In genomic region chr6:146359123-146359522, GRCh38 we compare ENCODE assay signal across 1 cellular context.
TF ChIP-seq lines count a peak whose summit lies in the region.

No MANE protein-coding gene starts in this region.

TF ChIP-seq in K562, 482 proteins besides CTCF, POLR2A, EP300 and RAD21 (continued from another document and continues in another):
- TF ChIP-seq, protein P1, sequence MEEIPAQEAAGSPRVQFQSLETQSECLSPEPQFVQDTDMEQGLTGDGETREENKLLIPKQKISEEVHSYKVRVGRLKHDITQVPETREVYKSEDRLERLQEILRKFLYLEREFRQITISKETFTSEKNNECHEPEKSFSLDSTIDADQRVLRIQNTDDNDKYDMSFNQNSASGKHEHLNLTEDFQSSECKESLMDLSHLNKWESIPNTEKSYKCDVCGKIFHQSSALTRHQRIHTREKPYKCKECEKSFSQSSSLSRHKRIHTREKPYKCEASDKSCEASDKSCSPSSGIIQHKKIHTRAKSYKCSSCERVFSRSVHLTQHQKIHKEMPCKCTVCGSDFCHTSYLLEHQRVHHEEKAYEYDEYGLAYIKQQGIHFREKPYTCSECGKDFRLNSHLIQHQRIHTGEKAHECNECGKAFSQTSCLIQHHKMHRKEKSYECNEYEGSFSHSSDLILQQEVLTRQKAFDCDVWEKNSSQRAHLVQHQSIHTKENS (CRISPR knock-in tag; IDR thresholded peaks at IDR 0.05), result no peak
- no peak for TF ChIP-seq KLF6 (CRISPR knock-in tag; IDR thresholded peaks at IDR 0.05; ENCODE audit: borderline replicate concordance)
- no peak for TF ChIP-seq SP2 (IDR thresholded peaks at IDR 0.05; ENCODE audit: extremely low read depth, low read depth, low read length, poor library complexity, severe bottlenecking)
- TF ChIP-seq, protein P2, sequence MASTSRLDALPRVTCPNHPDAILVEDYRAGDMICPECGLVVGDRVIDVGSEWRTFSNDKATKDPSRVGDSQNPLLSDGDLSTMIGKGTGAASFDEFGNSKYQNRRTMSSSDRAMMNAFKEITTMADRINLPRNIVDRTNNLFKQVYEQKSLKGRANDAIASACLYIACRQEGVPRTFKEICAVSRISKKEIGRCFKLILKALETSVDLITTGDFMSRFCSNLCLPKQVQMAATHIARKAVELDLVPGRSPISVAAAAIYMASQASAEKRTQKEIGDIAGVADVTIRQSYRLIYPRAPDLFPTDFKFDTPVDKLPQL (IDR thresholded peaks at IDR 0.05; ENCODE audit: extremely low read depth, insufficient read length), result no peak
- TF ChIP-seq, protein P3, sequence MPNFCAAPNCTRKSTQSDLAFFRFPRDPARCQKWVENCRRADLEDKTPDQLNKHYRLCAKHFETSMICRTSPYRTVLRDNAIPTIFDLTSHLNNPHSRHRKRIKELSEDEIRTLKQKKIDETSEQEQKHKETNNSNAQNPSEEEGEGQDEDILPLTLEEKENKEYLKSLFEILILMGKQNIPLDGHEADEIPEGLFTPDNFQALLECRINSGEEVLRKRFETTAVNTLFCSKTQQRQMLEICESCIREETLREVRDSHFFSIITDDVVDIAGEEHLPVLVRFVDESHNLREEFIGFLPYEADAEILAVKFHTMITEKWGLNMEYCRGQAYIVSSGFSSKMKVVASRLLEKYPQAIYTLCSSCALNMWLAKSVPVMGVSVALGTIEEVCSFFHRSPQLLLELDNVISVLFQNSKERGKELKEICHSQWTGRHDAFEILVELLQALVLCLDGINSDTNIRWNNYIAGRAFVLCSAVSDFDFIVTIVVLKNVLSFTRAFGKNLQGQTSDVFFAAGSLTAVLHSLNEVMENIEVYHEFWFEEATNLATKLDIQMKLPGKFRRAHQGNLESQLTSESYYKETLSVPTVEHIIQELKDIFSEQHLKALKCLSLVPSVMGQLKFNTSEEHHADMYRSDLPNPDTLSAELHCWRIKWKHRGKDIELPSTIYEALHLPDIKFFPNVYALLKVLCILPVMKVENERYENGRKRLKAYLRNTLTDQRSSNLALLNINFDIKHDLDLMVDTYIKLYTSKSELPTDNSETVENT (CRISPR knock-in tag; IDR thresholded peaks at IDR 0.05), result no peak
- TF ChIP-seq ZNF561 (CRISPR knock-in tag; conservative IDR thresholded peaks at IDR 0.05), result no peak
- TF ChIP-seq ZNF3 (CRISPR knock-in tag; IDR thresholded peaks at IDR 0.05), result no peak
- TF ChIP-seq, protein P4, sequence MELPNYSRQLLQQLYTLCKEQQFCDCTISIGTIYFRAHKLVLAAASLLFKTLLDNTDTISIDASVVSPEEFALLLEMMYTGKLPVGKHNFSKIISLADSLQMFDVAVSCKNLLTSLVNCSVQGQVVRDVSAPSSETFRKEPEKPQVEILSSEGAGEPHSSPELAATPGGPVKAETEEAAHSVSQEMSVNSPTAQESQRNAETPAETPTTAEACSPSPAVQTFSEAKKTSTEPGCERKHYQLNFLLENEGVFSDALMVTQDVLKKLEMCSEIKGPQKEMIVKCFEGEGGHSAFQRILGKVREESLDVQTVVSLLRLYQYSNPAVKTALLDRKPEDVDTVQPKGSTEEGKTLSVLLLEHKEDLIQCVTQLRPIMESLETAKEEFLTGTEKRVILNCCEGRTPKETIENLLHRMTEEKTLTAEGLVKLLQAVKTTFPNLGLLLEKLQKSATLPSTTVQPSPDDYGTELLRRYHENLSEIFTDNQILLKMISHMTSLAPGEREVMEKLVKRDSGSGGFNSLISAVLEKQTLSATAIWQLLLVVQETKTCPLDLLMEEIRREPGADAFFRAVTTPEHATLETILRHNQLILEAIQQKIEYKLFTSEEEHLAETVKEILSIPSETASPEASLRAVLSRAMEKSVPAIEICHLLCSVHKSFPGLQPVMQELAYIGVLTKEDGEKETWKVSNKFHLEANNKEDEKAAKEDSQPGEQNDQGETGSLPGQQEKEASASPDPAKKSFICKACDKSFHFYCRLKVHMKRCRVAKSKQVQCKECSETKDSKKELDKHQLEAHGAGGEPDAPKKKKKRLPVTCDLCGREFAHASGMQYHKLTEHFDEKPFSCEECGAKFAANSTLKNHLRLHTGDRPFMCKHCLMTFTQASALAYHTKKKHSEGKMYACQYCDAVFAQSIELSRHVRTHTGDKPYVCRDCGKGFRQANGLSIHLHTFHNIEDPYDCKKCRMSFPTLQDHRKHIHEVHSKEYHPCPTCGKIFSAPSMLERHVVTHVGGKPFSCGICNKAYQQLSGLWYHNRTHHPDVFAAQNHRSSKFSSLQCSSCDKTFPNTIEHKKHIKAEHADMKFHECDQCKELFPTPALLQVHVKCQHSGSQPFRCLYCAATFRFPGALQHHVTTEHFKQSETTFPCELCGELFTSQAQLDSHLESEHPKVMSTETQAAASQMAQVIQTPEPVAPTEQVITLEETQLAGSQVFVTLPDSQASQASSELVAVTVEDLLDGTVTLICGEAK (IDR thresholded peaks at IDR 0.05), result no peak
- TF ChIP-seq, protein P4 (CRISPR knock-in tag; IDR thresholded peaks at IDR 0.05), result no peak
- TF ChIP-seq, protein P5, sequence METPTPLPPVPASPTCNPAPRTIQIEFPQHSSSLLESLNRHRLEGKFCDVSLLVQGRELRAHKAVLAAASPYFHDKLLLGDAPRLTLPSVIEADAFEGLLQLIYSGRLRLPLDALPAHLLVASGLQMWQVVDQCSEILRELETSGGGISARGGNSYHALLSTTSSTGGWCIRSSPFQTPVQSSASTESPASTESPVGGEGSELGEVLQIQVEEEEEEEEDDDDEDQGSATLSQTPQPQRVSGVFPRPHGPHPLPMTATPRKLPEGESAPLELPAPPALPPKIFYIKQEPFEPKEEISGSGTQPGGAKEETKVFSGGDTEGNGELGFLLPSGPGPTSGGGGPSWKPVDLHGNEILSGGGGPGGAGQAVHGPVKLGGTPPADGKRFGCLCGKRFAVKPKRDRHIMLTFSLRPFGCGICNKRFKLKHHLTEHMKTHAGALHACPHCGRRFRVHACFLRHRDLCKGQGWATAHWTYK (CRISPR knock-in tag; IDR thresholded peaks at IDR 0.05), result no peak
- TF ChIP-seq U2AF2 (optimal IDR thresholded peaks at IDR 0.05; ENCODE audit: low read depth, low read length), result no peak
- TF ChIP-seq BACH1 (tag; IDR thresholded peaks at IDR 0.05), result no peak
- TF ChIP-seq FOS (IDR thresholded peaks at IDR 0.05; ENCODE audit: extremely low read depth, insufficient read length), result no peak
- no peak for TF ChIP-seq OTX1 (CRISPR knock-in tag; IDR thresholded peaks at IDR 0.05)
- no peak for TF ChIP-seq HSF4 (CRISPR knock-in tag; IDR thresholded peaks at IDR 0.05; ENCODE audit: borderline replicate concordance)
- TF ChIP-seq TEAD4 (IDR thresholded peaks at IDR 0.05; ENCODE audit: low read length), result peak; percentile 54; the same call in 1 of the 2 replicates
- TF ChIP-seq TEAD4 (CRISPR knock-in tag; IDR thresholded peaks at IDR 0.05; ENCODE audit: borderline replicate concordance), result no peak
- TF ChIP-seq USF2 (CRISPR knock-in tag; IDR thresholded peaks at IDR 0.05), result no peak
- no peak for TF ChIP-seq RFX5 (IDR thresholded peaks at IDR 0.05; ENCODE audit: low read depth, low read length)
- TF ChIP-seq SMAD4 (CRISPR knock-in tag; conservative IDR thresholded peaks at IDR 0.05), result peak; percentile 54; the same call in 1 of the 2 replicates
- TF ChIP-seq, protein P6, sequence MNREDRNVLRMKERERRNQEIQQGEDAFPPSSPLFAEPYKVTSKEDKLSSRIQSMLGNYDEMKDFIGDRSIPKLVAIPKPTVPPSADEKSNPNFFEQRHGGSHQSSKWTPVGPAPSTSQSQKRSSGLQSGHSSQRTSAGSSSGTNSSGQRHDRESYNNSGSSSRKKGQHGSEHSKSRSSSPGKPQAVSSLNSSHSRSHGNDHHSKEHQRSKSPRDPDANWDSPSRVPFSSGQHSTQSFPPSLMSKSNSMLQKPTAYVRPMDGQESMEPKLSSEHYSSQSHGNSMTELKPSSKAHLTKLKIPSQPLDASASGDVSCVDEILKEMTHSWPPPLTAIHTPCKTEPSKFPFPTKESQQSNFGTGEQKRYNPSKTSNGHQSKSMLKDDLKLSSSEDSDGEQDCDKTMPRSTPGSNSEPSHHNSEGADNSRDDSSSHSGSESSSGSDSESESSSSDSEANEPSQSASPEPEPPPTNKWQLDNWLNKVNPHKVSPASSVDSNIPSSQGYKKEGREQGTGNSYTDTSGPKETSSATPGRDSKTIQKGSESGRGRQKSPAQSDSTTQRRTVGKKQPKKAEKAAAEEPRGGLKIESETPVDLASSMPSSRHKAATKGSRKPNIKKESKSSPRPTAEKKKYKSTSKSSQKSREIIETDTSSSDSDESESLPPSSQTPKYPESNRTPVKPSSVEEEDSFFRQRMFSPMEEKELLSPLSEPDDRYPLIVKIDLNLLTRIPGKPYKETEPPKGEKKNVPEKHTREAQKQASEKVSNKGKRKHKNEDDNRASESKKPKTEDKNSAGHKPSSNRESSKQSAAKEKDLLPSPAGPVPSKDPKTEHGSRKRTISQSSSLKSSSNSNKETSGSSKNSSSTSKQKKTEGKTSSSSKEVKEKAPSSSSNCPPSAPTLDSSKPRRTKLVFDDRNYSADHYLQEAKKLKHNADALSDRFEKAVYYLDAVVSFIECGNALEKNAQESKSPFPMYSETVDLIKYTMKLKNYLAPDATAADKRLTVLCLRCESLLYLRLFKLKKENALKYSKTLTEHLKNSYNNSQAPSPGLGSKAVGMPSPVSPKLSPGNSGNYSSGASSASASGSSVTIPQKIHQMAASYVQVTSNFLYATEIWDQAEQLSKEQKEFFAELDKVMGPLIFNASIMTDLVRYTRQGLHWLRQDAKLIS (CRISPR knock-in tag; IDR thresholded peaks at IDR 0.05), result no peak
- TF ChIP-seq ZNF12 (CRISPR knock-in tag; IDR thresholded peaks at IDR 0.05), result no peak
- TF ChIP-seq ZNF140 (CRISPR knock-in tag; IDR thresholded peaks at IDR 0.05), result no peak
- TF ChIP-seq BCL6 (CRISPR knock-in tag; IDR thresholded peaks at IDR 0.05), result no peak
- no peak for TF ChIP-seq PRMT5 (CRISPR knock-in tag; IDR thresholded peaks at IDR 0.05)
- TF ChIP-seq TOE1 (IDR thresholded peaks at IDR 0.05; ENCODE audit: borderline replicate concordance), result no peak
- no peak for TF ChIP-seq TOE1 (CRISPR knock-in tag; IDR thresholded peaks at IDR 0.05; ENCODE audit: borderline replicate concordance, low read depth)
- no peak for TF ChIP-seq ZNF696 (CRISPR knock-in tag; conservative IDR thresholded peaks at IDR 0.05)
- TF ChIP-seq ZNF274 (IDR thresholded peaks at IDR 0.05; ENCODE audit: borderline replicate concordance, low read depth, low read length), result no peak
- no peak for TF ChIP-seq ELF2 (CRISPR knock-in tag; IDR thresholded peaks at IDR 0.05)
- TF ChIP-seq ZC3H8 (IDR thresholded peaks at IDR 0.05), result no peak
- peak; percentile 67 for TF ChIP-seq CEBPB (tag; IDR thresholded peaks at IDR 0.05)
- no peak for TF ChIP-seq TAF1 (IDR thresholded peaks at IDR 0.05; ENCODE audit: control insufficient read depth, extremely low read depth, insufficient read depth, low read length, severe bottlenecking)
- no peak for TF ChIP-seq FOSL1 (tag; conservative IDR thresholded peaks at IDR 0.05)
- TF ChIP-seq, protein P7, sequence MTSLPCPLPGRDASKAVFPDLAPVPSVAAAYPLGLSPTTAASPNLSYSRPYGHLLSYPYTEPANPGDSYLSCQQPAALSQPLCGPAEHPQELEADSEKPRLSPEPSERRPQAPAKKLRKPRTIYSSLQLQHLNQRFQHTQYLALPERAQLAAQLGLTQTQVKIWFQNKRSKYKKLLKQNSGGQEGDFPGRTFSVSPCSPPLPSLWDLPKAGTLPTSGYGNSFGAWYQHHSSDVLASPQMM (CRISPR knock-in tag; IDR thresholded peaks at IDR 0.05), result no peak
- TF ChIP-seq PRPF4 (IDR thresholded peaks at IDR 0.05; ENCODE audit: insufficient read depth, low read depth, low read length, poor library complexity, severe bottlenecking), result no peak
- no peak for TF ChIP-seq STAT5B (CRISPR knock-in tag; IDR thresholded peaks at IDR 0.05)
- TF ChIP-seq CHD4 (IDR thresholded peaks at IDR 0.05; ENCODE audit: insufficient read depth, insufficient replicate concordance, low read depth, low read length, poor library complexity, severe bottlenecking), result no peak
- TF ChIP-seq SRSF3 (IDR thresholded peaks at IDR 0.05; ENCODE audit: insufficient read depth, low read length), result no peak
- TF ChIP-seq ZBTB1 (CRISPR knock-in tag; IDR thresholded peaks at IDR 0.05; ENCODE audit: borderline replicate concordance, low read depth), result no peak
- no peak for TF ChIP-seq GABPA (tag; conservative IDR thresholded peaks at IDR 0.05; ENCODE audit: low read depth)
- no peak for TF ChIP-seq PHB (CRISPR knock-in tag; IDR thresholded peaks at IDR 0.05)
- TF ChIP-seq SRSF9 (IDR thresholded peaks at IDR 0.05; ENCODE audit: borderline replicate concordance, low read depth, low read length), result no peak
- TF ChIP-seq ZNF197 (CRISPR knock-in tag; IDR thresholded peaks at IDR 0.05; ENCODE audit: low read depth), result no peak
